In genomic region chr18:37778417-37779165, GRCh38 we compare ENCODE assay signal across 8 cellular contexts.
DNase-seq lines count a peak whose midpoint lies in the region; ATAC-seq and FAIRE-seq lines count a peak whose summit lies in the region.

No MANE protein-coding gene starts in this region.

- H3K27me3 Mint-ChIP-seq in activated CD4-positive, alpha-beta T cell treated with anti-CD3 and anti-CD28 coated beads, Interleukin-2, amount 10 ng/mL, durations not matched to agents 24 days and 14 days: no peaks in the 10 kb centered on the region

- intact Hi-C loops in activated CD4-positive, alpha-beta T cell treated with anti-CD3 and anti-CD28 coated beads, Interleukin-2, amount 10 ng/mL, durations not matched to agents 24 days and 14 days (cut with micrococcal nuclease): no loop called here

- no peak for FAIRE-seq in frontal cortex (lab: Jason Lieb, UNC)

- ATAC-seq in HG02642 (IDR thresholded peaks at IDR 0.05; ENCODE audit: poor library complexity, unreplicated experiment): peak; percentile 87

- no peak overlapping the region for H3K4me3 Mint-ChIP-seq in activated CD4-positive, alpha-beta T cell treated with anti-CD3 and anti-CD28 coated beads, Interleukin-2, amount 10 ng/mL, durations not matched to agents 24 days and 14 days

- no peak overlapping the region for H3K27ac Mint-ChIP-seq in activated CD4-positive, alpha-beta T cell treated with anti-CD3 and anti-CD28 coated beads, Interleukin-2, amount 10 ng/mL, durations not matched to agents 24 days and 14 days

- H3K36me3 Mint-ChIP-seq in activated CD4-positive, alpha-beta T cell treated with anti-CD3 and anti-CD28 coated beads, Interleukin-2, amount 10 ng/mL, durations not matched to agents 24 days and 14 days (ENCODE audit: low read depth): no peaks in the 10 kb centered on the region

- H3K9me3 Mint-ChIP-seq in activated CD4-positive, alpha-beta T cell treated with anti-CD3 and anti-CD28 coated beads, Interleukin-2, amount 10 ng/mL, durations not matched to agents 24 days and 14 days: no peaks in the 10 kb centered on the region

- H3K4me1 Mint-ChIP-seq in activated CD4-positive, alpha-beta T cell treated with anti-CD3 and anti-CD28 coated beads, Interleukin-2, amount 10 ng/mL, durations not matched to agents 24 days and 14 days: no peaks in the 10 kb centered on the region

- peak; percentile 3 for DNase-seq in activated naive CD4-positive, alpha-beta T cell treated with Interleukin-2 at 50 U/mL for 16 hours
- no peak for DNase-seq in activated naive CD4-positive, alpha-beta T cell treated with anti-CD3 and anti-CD28 coated beads, Interleukin-2, amount 50 U/mL, for 16 hours
- peak; percentile 54 for DNase-seq in NCI-H1930 (lab: John Stamatoyannopoulos, UW)
- DNase-seq in activated CD4-positive, alpha-beta T cell treated with anti-CD3 and anti-CD28 coated beads, Interleukin-2, amount 10 ng/mL, durations not matched to agents 24 days and 14 days: peak; percentile 83
- peak; percentile 29 to 68 for DNase-seq in frontal cortex (ENCODE audit: low spot score in 2 of 2)
- DNase-seq in pons (ENCODE audit: low spot score): peak; percentile 55
- DNase-seq in amniotic stem cell (lab: John Stamatoyannopoulos, UW): no peak

Comparison
In these comparisons a context has a peak if more than half of its experiments do, and no peak if none do; other contexts are left out.
1. DNase-seq: peak in activated naive CD4-positive, alpha-beta T cell treated with Interleukin-2 at 50 U/mL for 16 hours (single experiment), NCI-H1930 (2 of 2), activated CD4-positive, alpha-beta T cell treated with anti-CD3 and anti-CD28 coated beads, Interleukin-2, amount 10 ng/mL, durations not matched to agents 24 days and 14 days (single experiment), frontal cortex (2 of 2) and pons (single experiment); none in activated naive CD4-positive, alpha-beta T cell treated with anti-CD3 and anti-CD28 coated beads, Interleukin-2, amount 50 U/mL, for 16 hours (single experiment) and amniotic stem cell (single experiment).